ENCODE assay signal across 1 cellular context in genomic region chr6:134870677-134871498, GRCh38.
TF ChIP-seq lines count a peak whose summit lies in the region.

No MANE protein-coding gene starts in this region.

TF ChIP-seq in IMR-90, 13 proteins besides CTCF, POLR2A, EP300 and RAD21:
- TF ChIP-seq CEBPB (IDR thresholded peaks at IDR 0.05; ENCODE audit: low read depth, low read length): no peak
- no peak for TF ChIP-seq MXI1 (IDR thresholded peaks at IDR 0.05; ENCODE audit: borderline replicate concordance, low read depth, low read length)
- no peak for TF ChIP-seq MAFK (IDR thresholded peaks at IDR 0.05; ENCODE audit: low read depth, low read length)
- TF ChIP-seq CHD1 (IDR thresholded peaks at IDR 0.05; ENCODE audit: low read depth, low read length): no peak
- no peak for TF ChIP-seq NFE2L2 (IDR thresholded peaks at IDR 0.05; ENCODE audit: low read depth, low read length)
- no peak for TF ChIP-seq USF2 (IDR thresholded peaks at IDR 0.05; ENCODE audit: low read depth, low read length)
- no peak for TF ChIP-seq SMC3 (IDR thresholded peaks at IDR 0.05; ENCODE audit: low read depth, low read length)
- TF ChIP-seq FOS (IDR thresholded peaks at IDR 0.05; ENCODE audit: low read depth, low read length): no peak
- no peak for TF ChIP-seq RFX5 (IDR thresholded peaks at IDR 0.05; ENCODE audit: low read depth, low read length)
- TF ChIP-seq ELK1 (IDR thresholded peaks at IDR 0.05; ENCODE audit: borderline replicate concordance, low read depth, low read length): no peak
- TF ChIP-seq MAZ (IDR thresholded peaks at IDR 0.05; ENCODE audit: borderline replicate concordance, low read depth, low read length): no peak
- TF ChIP-seq BHLHE40 (IDR thresholded peaks at IDR 0.05; ENCODE audit: low read depth, low read length): no peak
- no peak for TF ChIP-seq RCOR1 (IDR thresholded peaks at IDR 0.05; ENCODE audit: insufficient replicate concordance, low read length)
